ENCODE assay signal across 8 cellular contexts in the genomic region with DNA sequence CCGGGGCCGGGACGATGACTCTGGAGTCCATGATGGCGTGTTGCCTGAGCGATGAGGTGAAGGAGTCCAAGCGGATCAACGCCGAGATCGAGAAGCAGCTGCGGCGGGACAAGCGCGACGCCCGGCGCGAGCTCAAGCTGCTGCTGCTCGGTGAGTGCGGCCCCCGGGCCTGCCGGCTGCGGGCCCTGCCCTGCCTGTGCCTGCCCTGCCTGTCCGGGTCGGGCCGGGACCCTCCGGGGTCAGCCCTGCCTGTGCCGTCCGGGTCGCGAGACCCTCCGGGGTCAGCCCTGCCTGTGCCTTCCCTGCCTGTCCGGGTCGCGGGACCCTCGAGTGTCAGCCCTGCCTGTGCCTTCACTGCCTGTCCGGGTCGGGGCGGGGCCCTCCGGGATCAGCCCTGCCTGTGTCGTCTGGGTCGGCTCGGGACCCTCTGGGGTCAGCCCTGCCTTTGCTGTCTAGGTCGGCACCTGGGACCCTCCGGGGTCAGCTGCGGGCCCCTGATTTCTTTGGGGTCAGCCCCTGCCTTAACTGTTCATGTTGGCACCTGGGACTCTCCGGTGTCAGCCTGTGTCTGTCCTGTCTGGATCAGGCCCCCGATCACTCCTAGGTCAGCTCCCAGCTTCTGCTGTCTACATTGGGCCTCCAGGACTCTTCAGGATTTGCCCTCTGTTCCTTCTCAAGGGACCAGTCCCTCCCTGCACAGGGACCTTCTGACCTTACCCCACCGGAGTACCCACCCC. TPM values are rescaled to one million over a fixed set of nuclear protein-coding genes. Genes with fewer than 3 reads are reported as not detected.
DNase-seq lines count a peak whose midpoint lies in the region; ATAC-seq, FAIRE-seq and TF ChIP-seq lines count a peak whose summit lies in the region.

No MANE protein-coding gene starts in this region.

- H3K9ac ChIP-seq in OCI-LY3 (ENCODE audit: low read length) = peak overlapping the region; percentile 19; the same call in 1 of the 2 replicates
- peak overlapping the region; percentile 57 for H3K9ac ChIP-seq in GM12878 (ENCODE audit: control insufficient read depth, insufficient read depth, low read length)

- H4K20me1 ChIP-seq in OCI-LY3 (ENCODE audit: insufficient read depth, low read length) = no peaks in the 10 kb centered on the region
- no peaks in the 10 kb centered on the region for H4K20me1 ChIP-seq in GM12878 (ENCODE audit: control insufficient read depth, insufficient read depth)

- peak in 4 of 6 experiments; percentile 12 to 62 (median 18) for DNase-seq in stimulated activated naive CD4-positive, alpha-beta T cell (lab: John Stamatoyannopoulos, UW)
- DNase-seq in stimulated activated naive CD4-positive, alpha-beta T cell treated with Interleukin-2 at 50 U/mL for 16 hours (lab: John Stamatoyannopoulos, UW) = no peak
- DNase-seq in GM12878 (ENCODE audit: low read depth, low spot score) = no peak
- no peak for DNase-seq in lower leg skin (ENCODE audit: low spot score in 2 of 2)
- DNase-seq in testis = no peak
- DNase-seq in NCI-H345 treated with DMSO at 0.1 percent for 48 hours (lab: John Stamatoyannopoulos, UW; ENCODE audit: unreplicated experiment) = no peak
- no peak for DNase-seq in NCI-H2029 (lab: John Stamatoyannopoulos, UW)

- intact Hi-C loops in GM12878 (cut with micrococcal nuclease; ENCODE audit: unreplicated experiment) = no loop called here
- intact Hi-C loops in lower leg skin (cut with DNase I; ENCODE audit: low total_unique reads) = no loop called here
- intact Hi-C loops in testis (cut with DNase I; ENCODE audit: low total_unique reads) = no loop called here

- POLR2A ChIA-PET in GM12878 (lab: Charles Lee) = interaction anchor here (0.5 kb wide), 2 partner anchors 106 to 989 kb away, joined by 3 to 6 read pairs; no protein-coding TSS in a partner anchor

- peak overlapping the region; percentile 49 for H3K4me2 ChIP-seq in OCI-LY3 (ENCODE audit: low read length)
- peak overlapping the region; percentile 92 for H3K4me2 ChIP-seq in GM12878 (ENCODE audit: control insufficient read depth, insufficient read depth)

- no peak for TF ChIP-seq EP300 in GM12878 (IDR thresholded peaks at IDR 0.05; ENCODE audit: borderline replicate concordance in 1 of 2, control insufficient read depth in 1 of 2, low read depth in 2 of 2, low read length in 2 of 2)

- ATAC-seq in GM12878 = peak; percentile 52

- H3K4me3 ChIP-seq in OCI-LY3 (ENCODE audit: low read length) = peak overlapping the region; percentile 75
- H3K4me3 ChIP-seq in GM12878 = peak overlapping the region; percentile 77
- H3K4me3 ChIP-seq in lower leg skin (ENCODE audit: low read depth, poor library complexity, severe bottlenecking) = peak overlapping the region; percentile 95
- peak overlapping the region; percentile 88 to 98 for H3K4me3 ChIP-seq in testis

- H3K9me3 ChIP-seq in OCI-LY3 (ENCODE audit: insufficient read depth, low read length) (no peaks in the 10 kb centered on the region), GM12878 (replicated peaks; ENCODE audit: control insufficient read depth, insufficient read depth, low read length) (no peaks in the 10 kb centered on the region), testis (no peaks in the 10 kb centered on the region)

- H3K27me3 ChIP-seq in OCI-LY3 (ENCODE audit: low read depth, low read length) = no peaks in the 10 kb centered on the region
- H3K27me3 ChIP-seq in GM12878 (replicated peaks in 1 of 2; ENCODE audit: control insufficient read depth in 2 of 2, insufficient read depth in 2 of 2, low read length in 1 of 2) = no peaks in the 10 kb centered on the region; a peak in 2 of 4 replicates
- H3K27me3 ChIP-seq in testis = no peaks in the 10 kb centered on the region

- H3K36me3 ChIP-seq in OCI-LY3 (replicated peaks; ENCODE audit: low read depth, low read length) (no peaks in the 10 kb centered on the region), GM12878 (ENCODE audit: control insufficient read depth in 2 of 2, insufficient read depth in 2 of 2, low read length in 1 of 2) (no peaks in the 10 kb centered on the region), testis (ENCODE audit: low read depth, missing control alignments) (no peaks in the 10 kb centered on the region)

- no peak for TF ChIP-seq POLR2A in GM12878 (IDR thresholded peaks at IDR 0.05; ENCODE audit: low read depth, low read length)
- TF ChIP-seq POLR2A in lower leg skin (IDR thresholded peaks at IDR 0.05) = no peak
- TF ChIP-seq POLR2A in testis (IDR thresholded peaks at IDR 0.05) = no peak

- FAIRE-seq in GM12878 (lab: Jason Lieb, UNC) = no peak

- RAD21 ChIA-PET in GM12878 (lab: Charles Lee; ENCODE audit: unreplicated experiment) = no interaction called here

- TF ChIP-seq RAD21 in GM12878 (IDR thresholded peaks at IDR 0.05; ENCODE audit: insufficient read depth, low read depth, low read length) = no peak

- SMC1A ChIA-PET in GM12878 (lab: Charles Lee; ENCODE audit: uncharacterized antibody, unreplicated experiment) = interaction anchor here (0.6 kb wide), 1 partner anchor 9 kb away, joined by 3 read pairs; no protein-coding TSS in a partner anchor

- CTCF ChIA-PET in GM12878 (lab: Yijun Ruan, JAX) = interaction anchor here (0.5 to 2.2 kb wide), 3 partner anchors 9 to 144 kb away, joined by 3 to 10 read pairs (median 5); no protein-coding TSS in a partner anchor

- WGBS in GM12878 (ENCODE audit: insufficient coverage, insufficient replicate concordance, low lambda C conversion rate, missing lambda C conversion rate) = 7% methylated on average over 43 of the region's 48 CpGs
- 4 to 5% methylated on average over 3 to 34 of the region's 48 CpGs for WGBS in lower leg skin, 2 donors
- WGBS in testis, 2 donors = 2 to 8% methylated on average over 2 to 35 of the region's 48 CpGs

- H3K79me2 ChIP-seq in OCI-LY3 (ENCODE audit: low read length) = no peaks in the 10 kb centered on the region
- no peaks in the 10 kb centered on the region for H3K79me2 ChIP-seq in GM12878 (ENCODE audit: control insufficient read depth, insufficient read depth, low read length)

- H2AFZ ChIP-seq in OCI-LY3 (ENCODE audit: low read depth, low read length) = no peak overlapping the region
- H2AFZ ChIP-seq in GM12878 (ENCODE audit: control insufficient read depth, low read depth, low read length) = peak overlapping the region; percentile 33

- H3K4me1 ChIP-seq in OCI-LY3 (ENCODE audit: low read length) (peaks cover 9% of the 10 kb centered on the region), GM12878 (ENCODE audit: control insufficient read depth, insufficient read depth, low read length) (peaks cover 17% of the 10 kb centered on the region), testis (peaks cover 42% of the 10 kb centered on the region)

- in situ Hi-C loops in GM12878 (cut with MboI) = no loop called here

- BruUV-seq in GM12878 (replicated peaks; lab: Mats Ljungman, UMichigan) = no TSS peak

- H3K27ac ChIP-seq in OCI-LY3 (ENCODE audit: low read length) (no peak overlapping the region), GM12878 (ENCODE audit: control insufficient read depth, insufficient read depth) (no peak overlapping the region), testis (peak overlapping the region; percentile 78 to 88)

- no peak for TF ChIP-seq CTCF in OCI-LY3 (IDR thresholded peaks at IDR 0.05; ENCODE audit: low read depth, low read length)
- TF ChIP-seq CTCF in GM12878 (IDR thresholded peaks at IDR 0.05 in 2 of 3, conservative IDR thresholded peaks at IDR 0.05 in 1 of 3; ENCODE audit: control insufficient read depth in 2 of 3, extremely low read depth in 1 of 3, insufficient read depth in 1 of 3, low read depth in 3 of 3, low read length in 3 of 3) = no peak
- no peak for TF ChIP-seq CTCF in lower leg skin (IDR thresholded peaks at IDR 0.05)
- no peak for TF ChIP-seq CTCF in testis (IDR thresholded peaks at IDR 0.05)

RNA-seq across cellular contexts. Expression of gene GNA11, which starts 0.6 kb away (rescaled TPM):
- total RNA-seq in GM12878 (2013; cell fraction: nucleolus; rRNA removed) = 5.3 and 6.9 TPM in 2 replicates
- 5.0 and 6.8 TPM in 2 replicates for total RNA-seq in GM12878 (2014; rRNA removed)
- total RNA-seq in GM12878 (2014; rRNA removed; fragmentation: Illumina TruSeq; extraction: Trizol) = 3.0 and 4.7 TPM in 2 replicates
- 9.7 and 10.6 TPM in 2 replicates for total RNA-seq in GM12878 (2021)
- polyA plus RNA-seq in GM12878 (2011; ENCODE audit: low read depth) = 3.1 TPM
- polyA plus RNA-seq in GM12878 (2011; rRNA removed) = 1.1 and 1.6 TPM in 2 replicates
- 3.6 and 4.8 TPM in 2 replicates for polyA plus RNA-seq in GM12878 (2011; cell fraction: cytosol; rRNA removed)
- 6.0 and 6.4 TPM in 2 replicates for polyA plus RNA-seq in GM12878 (2011; cell fraction: nucleus; rRNA removed)
- polyA plus RNA-seq in GM12878 (2012) = 5.0 and 5.7 TPM in 2 replicates
- polyA plus RNA-seq in GM12878 (2014; fragmentation: Illumina TruSeq; extraction: Trizol) = 7.5 and 7.9 TPM in 2 replicates
- under 1 TPM; 0.07 to 0.21 TPM for polyA plus RNA-seq in GM12878 (2014; fragmentation: Nextera tagmentation; extraction: Ambion mirVana)
- 5.5 and 6.4 TPM in 2 replicates for polyA plus RNA-seq in GM12878 (2014; rRNA removed)
- polyA plus RNA-seq in GM12878 (2016; fragmentation: Nextera tagmentation; extraction: Ambion mirVana) = 1 to 10 TPM; 1.9 to 2.2 TPM
- polyA minus RNA-seq in GM12878 (2011; rRNA and poly(A)+ RNA removed) = 5.2 and 7.8 TPM in 2 replicates
- 1.6 and 2.8 TPM in 2 replicates for polyA minus RNA-seq in GM12878 (2011; cell fraction: cytosol; rRNA and poly(A)+ RNA removed)
- 0.60 and 2.1 TPM in 2 replicates for polyA minus RNA-seq in GM12878 (2011; cell fraction: nucleus; rRNA and poly(A)+ RNA removed)
- 10 to 100 TPM; 42.5 to 63.8 (median 56.5) TPM for total RNA-seq in lower leg skin
- 100 to 1,000 TPM; 113 to 122 TPM for total RNA-seq in testis
- 125 TPM for polyA plus RNA-seq in testis (ENCODE audit: insufficient read depth, low read depth, low replicate concordance)

RNA-seq across cellular contexts. Expression of gene TLE5, which starts 32.5 kb away (rescaled TPM):
- 52.7 and 76.7 TPM in 2 replicates for total RNA-seq in GM12878 (2013; cell fraction: nucleolus; rRNA removed)
- total RNA-seq in GM12878 (2014; rRNA removed) (282 and 299 TPM in 2 replicates), GM12878 (2014; rRNA removed; fragmentation: Illumina TruSeq; extraction: Trizol) (144 and 153 TPM in 2 replicates), GM12878 (2021) (354 and 373 TPM in 2 replicates), lower leg skin (100 to 1,000 TPM; 329 to 533 (median 387) TPM), testis (100 to 1,000 TPM; 354 to 539 TPM)
- 246 TPM for polyA plus RNA-seq in GM12878 (2011; ENCODE audit: low read depth)
- polyA plus RNA-seq in GM12878 (2011; rRNA removed) (272 and 329 TPM in 2 replicates), GM12878 (2014; fragmentation: Illumina TruSeq; extraction: Trizol) (52.9 and 154 TPM in 2 replicates), GM12878 (2014; fragmentation: Nextera tagmentation; extraction: Ambion mirVana) (10 to 100 TPM in 1 of 2 experiments, 1 to 10 TPM in 1; 2.5 to 13.0 TPM), GM12878 (2014; rRNA removed) (359 and 398 TPM in 2 replicates), GM12878 (2016; fragmentation: Nextera tagmentation; extraction: Ambion mirVana) (100 to 1,000 TPM in 1 of 2 experiments, 10 to 100 TPM in 1; 64.4 to 130 TPM), testis (ENCODE audit: insufficient read depth, low read depth, low replicate concordance) (314 TPM)
- polyA plus RNA-seq in GM12878 (2011; cell fraction: cytosol; rRNA removed) = 397 and 591 TPM in 2 replicates
- polyA plus RNA-seq in GM12878 (2011; cell fraction: nucleus; rRNA removed) = 669 and 746 TPM in 2 replicates
- 274 and 326 TPM in 2 replicates for polyA plus RNA-seq in GM12878 (2012)
- 386 and 390 TPM in 2 replicates for polyA minus RNA-seq in GM12878 (2011; rRNA and poly(A)+ RNA removed)
- polyA minus RNA-seq in GM12878 (2011; cell fraction: cytosol; rRNA and poly(A)+ RNA removed) = 245 and 292 TPM in 2 replicates
- 57.5 and 83.1 TPM in 2 replicates for polyA minus RNA-seq in GM12878 (2011; cell fraction: nucleus; rRNA and poly(A)+ RNA removed)

RNA-seq across cellular contexts. Expression of gene GNA15, which starts 41.0 kb away (rescaled TPM):
- 17.5 and 19.5 TPM in 2 replicates for total RNA-seq in GM12878 (2013; cell fraction: nucleolus; rRNA removed)
- total RNA-seq in GM12878 (2014; rRNA removed) (16.7 and 18.0 TPM in 2 replicates), GM12878 (2014; rRNA removed; fragmentation: Illumina TruSeq; extraction: Trizol) (8.7 and 9.5 TPM in 2 replicates), GM12878 (2021) (16.2 and 16.9 TPM in 2 replicates), lower leg skin (100 to 1,000 TPM in 1 of 4 donors, 10 to 100 TPM in 3; 74.3 to 105 (median 84.2) TPM), testis (1 to 10 TPM; 2.5 to 3.6 TPM)
- 1.9 TPM for polyA plus RNA-seq in GM12878 (2011; ENCODE audit: low read depth)
- polyA plus RNA-seq in GM12878 (2011; rRNA removed) (10.2 and 16.6 TPM in 2 replicates), GM12878 (2014; fragmentation: Illumina TruSeq; extraction: Trizol) (2.5 and 7.3 TPM in 2 replicates), GM12878 (2014; fragmentation: Nextera tagmentation; extraction: Ambion mirVana) (1 to 10 TPM in 1 of 2 experiments, under 1 TPM in 1; 0.42 to 1.7 TPM), GM12878 (2014; rRNA removed) (13.0 and 13.8 TPM in 2 replicates), GM12878 (2016; fragmentation: Nextera tagmentation; extraction: Ambion mirVana) (10 to 100 TPM in 1 of 2 experiments, 1 to 10 TPM in 1; 8.7 to 10.1 TPM), testis (ENCODE audit: insufficient read depth, low read depth, low replicate concordance) (4.0 TPM)
- 23.5 and 26.3 TPM in 2 replicates for polyA plus RNA-seq in GM12878 (2011; cell fraction: cytosol; rRNA removed)
- polyA plus RNA-seq in GM12878 (2011; cell fraction: nucleus; rRNA removed) = 16.4 and 17.5 TPM in 2 replicates
- polyA plus RNA-seq in GM12878 (2012) = 6.3 and 11.1 TPM in 2 replicates
- 13.3 and 23.2 TPM in 2 replicates for polyA minus RNA-seq in GM12878 (2011; rRNA and poly(A)+ RNA removed)
- 10.2 and 11.1 TPM in 2 replicates for polyA minus RNA-seq in GM12878 (2011; cell fraction: cytosol; rRNA and poly(A)+ RNA removed)
- polyA minus RNA-seq in GM12878 (2011; cell fraction: nucleus; rRNA and poly(A)+ RNA removed) = 4.6 and 6.2 TPM in 2 replicates

Comparison
In these comparisons a context has a peak if more than half of its experiments do, and no peak if none do; other contexts are left out.
1. DNase-seq: peak in stimulated activated naive CD4-positive, alpha-beta T cell (4 of 6); none in stimulated activated naive CD4-positive, alpha-beta T cell treated with Interleukin-2 at 50 U/mL for 16 hours (single experiment), GM12878 (single experiment), lower leg skin (0 of 2), testis (single experiment), NCI-H345 treated with DMSO at 0.1 percent for 48 hours (single experiment) and NCI-H2029 (single experiment).
2. H3K27ac ChIP-seq: peak in testis (2 of 2); none in OCI-LY3 (single experiment) and GM12878 (single experiment).
3. Peak in every context shown above with its lines, with median percentiles within 50 percentile points of each other: H3K4me3 ChIP-seq.